8 cellular contexts compared by ENCODE assay signal in the genomic region with DNA sequence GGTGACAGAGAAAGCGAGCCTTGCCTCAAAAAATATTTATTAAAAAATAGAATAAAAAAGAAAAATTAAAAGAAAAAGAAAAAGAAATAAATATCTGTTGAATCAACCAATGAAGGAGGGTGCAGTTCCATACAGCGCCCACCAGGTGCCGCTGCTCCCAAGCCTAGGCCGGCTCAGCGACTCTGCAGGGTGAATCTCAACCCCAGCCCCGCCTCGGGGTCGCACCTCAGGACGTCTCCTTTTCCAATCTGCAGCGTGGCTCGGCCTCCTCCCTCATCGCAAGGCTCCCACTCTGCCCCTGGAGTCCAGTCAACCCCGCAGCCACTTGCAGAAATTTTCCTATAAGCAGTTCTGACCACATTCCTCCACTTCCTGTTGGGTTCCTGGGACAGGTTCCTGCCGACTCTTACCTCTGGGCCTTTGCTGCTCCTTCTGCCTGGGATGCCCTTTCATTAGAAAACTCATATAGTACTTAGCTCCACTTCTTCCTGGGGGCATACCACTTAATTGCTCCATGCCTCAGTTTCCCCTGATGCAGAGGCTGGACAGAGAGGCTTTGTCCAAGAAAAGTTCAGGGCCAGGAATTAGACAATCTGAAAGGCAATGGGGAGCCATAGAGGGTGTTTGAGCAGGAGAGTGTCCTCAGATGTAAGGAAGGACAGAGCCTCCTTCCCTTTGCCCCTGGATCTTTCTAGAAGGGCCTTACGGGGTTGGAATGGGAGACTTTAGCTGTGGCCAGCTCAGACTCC. TPM values are rescaled to one million over a fixed set of nuclear protein-coding genes. Genes with fewer than 3 reads are reported as not detected.
DNase-seq lines count a peak whose midpoint lies in the region; ATAC-seq lines count a peak whose summit lies in the region.

No MANE protein-coding gene starts in this region.

- H3K9me3 Mint-ChIP-seq in dendritic cell treated with granulocyte-macrophage colony-stimulating factor and Interleukin-4, amounts not matched to agents 40 ng/mL and 50 ng/mL, for 4 days: no peaks in the 10 kb centered on the region

- no peak overlapping the region for H2BK15ac ChIP-seq in mesenchymal stem cell (ENCODE audit: low read depth, poor library complexity, severe bottlenecking)

- no peak overlapping the region for H3K9ac ChIP-seq in mesenchymal stem cell (ENCODE audit: low read length)

- no peak for ATAC-seq in GM21381 (IDR thresholded peaks at IDR 0.05; ENCODE audit: unreplicated experiment)

- no peak overlapping the region for H3K23ac ChIP-seq in mesenchymal stem cell (ENCODE audit: low read length in 2 of 2)

- peak; percentile 74 for DNase-seq in DMS 273 (lab: John Stamatoyannopoulos, UW; ENCODE audit: unreplicated experiment)
- no peak for DNase-seq in DMS 273 treated with DMSO at 0.1 percent for 48 hours (lab: John Stamatoyannopoulos, UW)
- peak; percentile 27 for DNase-seq in NCI-H2107 treated with DMSO at 0.1 percent for 48 hours (lab: John Stamatoyannopoulos, UW; ENCODE audit: unreplicated experiment)
- peak; percentile 68 for DNase-seq in activated CD4-positive, alpha-beta T cell treated with anti-CD3 and anti-CD28 coated beads, Interleukin-2, amount 50 U/mL, for 1 hour
- peak; percentile 34 for DNase-seq in mesenchymal stem cell
- DNase-seq in stimulated activated CD8-positive, alpha-beta memory T cell treated with anti-CD3 and anti-CD28 coated beads, Interleukin-4, amount 100 ng/mL, for 1 hour (ENCODE audit: low read depth in 2 of 2, low spot score in 1 of 2): peak; percentile 44 to 47

- H3K4me3 ChIP-seq in mesenchymal stem cell (ENCODE audit: insufficient read depth in 1 of 2, low read depth in 1 of 2, low read length in 2 of 2): peak overlapping the region in 1 of 2 experiments; percentile 41

- no peak overlapping the region for H3K27ac Mint-ChIP-seq in dendritic cell treated with granulocyte-macrophage colony-stimulating factor and Interleukin-4, amounts not matched to agents 40 ng/mL and 50 ng/mL, for 4 days

- no peak overlapping the region for H2AFZ ChIP-seq in mesenchymal stem cell (ENCODE audit: low read depth, low read length)

- WGBS in mesenchymal stem cell: 10% methylated on average over 14 of the region's 15 CpGs

- no peak overlapping the region for H3K18ac ChIP-seq in mesenchymal stem cell (ENCODE audit: low read depth in 1 of 2, low read length in 2 of 2)

- H3K36me3 ChIP-seq in mesenchymal stem cell (ENCODE audit: control insufficient read depth in 1 of 2, insufficient read depth in 2 of 2, low read depth in 1 of 2, low read length in 2 of 2): no peaks in the 10 kb centered on the region

- no peak overlapping the region for H4K91ac ChIP-seq in mesenchymal stem cell (ENCODE audit: low read length)

- no peak overlapping the region for H2BK12ac ChIP-seq in mesenchymal stem cell (ENCODE audit: low read length in 2 of 2)

- H2BK120ac ChIP-seq in mesenchymal stem cell (ENCODE audit: low read depth, low read length): no peak overlapping the region

- H3K27ac ChIP-seq in mesenchymal stem cell (ENCODE audit: low read length, poor library complexity, severe bottlenecking): no peak overlapping the region

- no peaks in the 10 kb centered on the region for H3K79me1 ChIP-seq in mesenchymal stem cell (replicated peaks; ENCODE audit: low read length, poor library complexity, severe bottlenecking)

- H3K14ac ChIP-seq in mesenchymal stem cell (ENCODE audit: low read length in 2 of 2): no peak overlapping the region

- no peaks in the 10 kb centered on the region for H3K9me3 ChIP-seq in mesenchymal stem cell (ENCODE audit: control insufficient read depth, low read length)

- H3K36me3 Mint-ChIP-seq in dendritic cell treated with granulocyte-macrophage colony-stimulating factor and Interleukin-4, amounts not matched to agents 40 ng/mL and 50 ng/mL, for 4 days (ENCODE audit: low read depth): no peaks in the 10 kb centered on the region

- H3K4me2 ChIP-seq in mesenchymal stem cell (ENCODE audit: low read length, poor library complexity, severe bottlenecking): peak overlapping the region; percentile 66

- peaks cover 31% of the 10 kb centered on the region for H3K4me1 Mint-ChIP-seq in dendritic cell treated with granulocyte-macrophage colony-stimulating factor and Interleukin-4, amounts not matched to agents 40 ng/mL and 50 ng/mL, for 4 days (ENCODE audit: low read depth)

- intact Hi-C loops in dendritic cell treated with granulocyte-macrophage colony-stimulating factor and Interleukin-4, amounts not matched to agents 40 ng/mL and 50 ng/mL, for 4 days (cut with micrococcal nuclease): loop anchor here (1.0 kb wide), 1 partner anchor 40 kb away; no protein-coding TSS in a partner anchor

- H3K27me3 ChIP-seq in mesenchymal stem cell (ENCODE audit: control insufficient read depth in 1 of 2, insufficient read depth in 1 of 2, low read length in 2 of 2): peaks cover 18 to 35% of the 10 kb centered on the region in 2 experiments

- H3K4ac ChIP-seq in mesenchymal stem cell (ENCODE audit: low read depth in 1 of 2, low read length in 2 of 2): no peak overlapping the region

- peaks cover 25% of the 10 kb centered on the region for H3K27me3 Mint-ChIP-seq in dendritic cell treated with granulocyte-macrophage colony-stimulating factor and Interleukin-4, amounts not matched to agents 40 ng/mL and 50 ng/mL, for 4 days

- no peak overlapping the region for H4K8ac ChIP-seq in mesenchymal stem cell (ENCODE audit: low read length)

- peaks cover 4% of the 10 kb centered on the region for H3K4me1 ChIP-seq in mesenchymal stem cell (ENCODE audit: control insufficient read depth, insufficient read depth, low read depth, low read length)

- no peak overlapping the region for H2BK5ac ChIP-seq in mesenchymal stem cell (ENCODE audit: low read depth, low read length, poor library complexity, severe bottlenecking)

- peak overlapping the region; percentile 67 for H3K4me3 Mint-ChIP-seq in dendritic cell treated with granulocyte-macrophage colony-stimulating factor and Interleukin-4, amounts not matched to agents 40 ng/mL and 50 ng/mL, for 4 days

- H2AK5ac ChIP-seq in mesenchymal stem cell (ENCODE audit: low read length, severe bottlenecking): no peak overlapping the region

RNA-seq across cellular contexts. Expression of a gene that starts 24.3 kb away (rescaled TPM):
- not detected for polyA plus RNA-seq in mesenchymal stem cell (2013, experiment 1 of 2)
- polyA plus RNA-seq in mesenchymal stem cell (2013, experiment 2 of 2): not detected

RNA-seq across cellular contexts. Expression of a gene that starts 43.8 kb away (rescaled TPM):
- polyA plus RNA-seq in mesenchymal stem cell (2013, experiment 1 of 2): not detected
- polyA plus RNA-seq in mesenchymal stem cell (2013, experiment 2 of 2): not detected

RNA-seq across cellular contexts. Expression of a gene that starts 44.2 kb away (rescaled TPM):
- 7.4 TPM for polyA plus RNA-seq in mesenchymal stem cell (2013, experiment 1 of 2)
- polyA plus RNA-seq in mesenchymal stem cell (2013, experiment 2 of 2): 7.7 TPM
